ENCODE assay signal across 8 cellular contexts in the genomic region with DNA sequence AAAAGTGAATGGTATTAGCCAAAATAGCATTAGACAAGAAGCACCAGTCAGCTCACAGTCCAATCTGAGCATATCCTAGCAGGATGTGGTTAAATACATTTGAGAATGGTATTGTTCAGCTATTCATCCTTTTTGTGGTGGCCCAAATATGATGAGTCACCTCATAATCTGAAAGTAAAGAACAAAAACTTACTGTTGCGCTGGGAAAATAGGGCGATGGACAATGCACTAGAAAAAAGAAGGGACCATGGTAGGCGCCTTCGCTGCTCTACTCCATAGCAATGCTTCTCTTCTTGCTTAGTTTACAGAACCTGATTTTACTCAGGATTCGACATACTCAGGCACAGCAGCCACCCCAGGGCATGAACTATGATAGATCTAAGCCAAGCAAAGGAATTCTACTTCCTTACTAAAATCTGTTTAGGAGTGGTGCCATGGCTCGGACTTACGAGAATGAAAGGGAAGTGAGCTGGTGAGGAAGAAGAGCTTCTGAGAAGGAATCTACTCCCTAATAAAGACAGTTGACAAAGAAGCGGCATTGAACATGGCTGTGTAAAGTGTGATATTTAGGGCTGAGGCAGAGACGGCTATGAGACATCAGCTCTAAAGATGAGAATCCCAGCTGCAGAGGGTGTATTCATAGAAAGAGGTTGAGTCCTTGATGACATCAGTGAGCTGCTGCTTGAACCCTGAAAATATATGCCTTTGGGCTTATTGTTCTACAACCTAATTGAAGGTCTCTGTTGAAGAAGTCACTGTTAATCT. TPM values are rescaled to one million over a fixed set of nuclear protein-coding genes. Genes with fewer than 3 reads are reported as not detected.
DNase-seq lines count a peak whose midpoint lies in the region; ATAC-seq and TF ChIP-seq lines count a peak whose summit lies in the region.

No MANE protein-coding gene starts in this region.

- H3K27me3 ChIP-seq in esophagus squamous epithelium: no peaks in the 10 kb centered on the region

- peaks cover 0 to 34% (median 8%) of the 10 kb centered on the region in 3 donors for H3K4me1 ChIP-seq in esophagus squamous epithelium

- no peak for TF ChIP-seq CTCF in chondrocyte (IDR thresholded peaks at IDR 0.05)
- TF ChIP-seq CTCF in esophagus squamous epithelium (IDR thresholded peaks at IDR 0.05): no peak
- TF ChIP-seq CTCF in type B pancreatic cell (conservative IDR thresholded peaks at IDR 0.05): no peak

- in situ Hi-C loops in KBM-7 (cut with MboI; ENCODE audit: low pct_unique_long_range_greater_than_20kb, low sequenced_read_pairs): no loop called here

- peak overlapping the region; percentile 30 for H3K27ac Mint-ChIP-seq in chondrocyte (ENCODE audit: unreplicated experiment)
- no peak overlapping the region for H3K27ac Mint-ChIP-seq in type B pancreatic cell

- H3K4me3 ChIP-seq in esophagus squamous epithelium: peak overlapping the region in 1 of 4 donors; percentile 42

- peak; percentile 92 for ATAC-seq in GM21576 (IDR thresholded peaks at IDR 0.05; ENCODE audit: unreplicated experiment)

- peaks cover 0 to 16% (median 0%) of the 10 kb centered on the region in 3 donors for H3K36me3 ChIP-seq in esophagus squamous epithelium

- DNase-seq in ELR (ENCODE audit: low read depth) (peak; percentile 95), KBM-7 (peak; percentile 21), chondrocyte (ENCODE audit: low spot score) (no peak), substantia nigra (lab: John Stamatoyannopoulos, UW) (no peak), esophagus squamous epithelium (lab: John Stamatoyannopoulos, UW) (no peak), type B pancreatic cell (ENCODE audit: extremely low spot score, unreplicated experiment) (no peak)
- DNase-seq in activated CD4-positive, alpha-beta T cell treated with anti-CD3 and anti-CD28 coated beads for 48 hours: no peak

- H3K9me3 ChIP-seq in esophagus squamous epithelium: no peaks in the 10 kb centered on the region

- peak overlapping the region; percentile 79 for H3K27ac ChIP-seq in substantia nigra (ENCODE audit: low read depth, low read length, poor library complexity, severe bottlenecking)
- peak overlapping the region in 1 of 4 donors; percentile 11 for H3K27ac ChIP-seq in esophagus squamous epithelium

- 46 to 50% methylated on average over 9 of the region's 9 CpGs for WGBS in esophagus squamous epithelium, 2 donors

- H3K9me3 Mint-ChIP-seq in chondrocyte (ENCODE audit: low read depth) (peaks cover 4% of the 10 kb centered on the region), type B pancreatic cell (peaks cover 3% of the 10 kb centered on the region)

- H3K36me3 Mint-ChIP-seq in chondrocyte (ENCODE audit: low read depth): peaks cover 6% of the 10 kb centered on the region
- H3K36me3 Mint-ChIP-seq in type B pancreatic cell: peaks cover 28% of the 10 kb centered on the region

- TF ChIP-seq POLR2A in esophagus squamous epithelium (IDR thresholded peaks at IDR 0.05): no peak

- intact Hi-C loops in esophagus squamous epithelium (cut with DNase I): no loop called here

- H3K27me3 Mint-ChIP-seq in chondrocyte (ENCODE audit: low read depth) (no peaks in the 10 kb centered on the region), type B pancreatic cell (no peaks in the 10 kb centered on the region)

- H3K4me1 Mint-ChIP-seq in chondrocyte (ENCODE audit: low read depth) (peaks cover 27% of the 10 kb centered on the region), type B pancreatic cell (ENCODE audit: unreplicated experiment) (peaks cover 13% of the 10 kb centered on the region)

- H3K4me3 Mint-ChIP-seq in chondrocyte (ENCODE audit: unreplicated experiment): no peak overlapping the region
- H3K4me3 Mint-ChIP-seq in type B pancreatic cell: no peak overlapping the region

RNA-seq across cellular contexts. Expression of a gene that starts 13.0 kb away (rescaled TPM):
- total RNA-seq in chondrocyte: 15.3 to 15.4 TPM (median 15.3 TPM) in 3 replicates
- total RNA-seq in esophagus squamous epithelium: 10 to 100 TPM; 11.9 to 18.9 (median 15.8) TPM
- 18.4 and 18.6 TPM in 2 replicates for total RNA-seq in type B pancreatic cell (ENCODE audit: low replicate concordance)

RNA-seq across cellular contexts. Expression of a gene that starts 16.6 kb away (rescaled TPM):
- total RNA-seq in chondrocyte (72.5 to 84.4 TPM (median 78.8 TPM) in 3 replicates), esophagus squamous epithelium (10 to 100 TPM; 28.8 to 61.4 (median 48.8) TPM), type B pancreatic cell (ENCODE audit: low replicate concordance) (67.7 and 78.5 TPM in 2 replicates)

RNA-seq across cellular contexts. Expression of a gene that starts 53.5 kb away (rescaled TPM):
- 30.9 to 43.4 TPM (median 31.4 TPM) in 3 replicates for total RNA-seq in chondrocyte
- 100 to 1,000 TPM in 1 of 4 donors, 10 to 100 TPM in 3; 50.4 to 110 (median 84.4) TPM for total RNA-seq in esophagus squamous epithelium
- 51.0 and 72.9 TPM in 2 replicates for total RNA-seq in type B pancreatic cell (ENCODE audit: low replicate concordance)

Comparison
In these comparisons a context has a peak if more than half of its experiments do, and no peak if none do; other contexts are left out.
1. DNase-seq: peak in ELR (single experiment) and KBM-7 (single experiment); none in chondrocyte (single experiment), substantia nigra (0 of 49), esophagus squamous epithelium (single experiment), activated CD4-positive, alpha-beta T cell treated with anti-CD3 and anti-CD28 coated beads for 48 hours (single experiment) and type B pancreatic cell (single experiment).